In the genomic region with DNA sequence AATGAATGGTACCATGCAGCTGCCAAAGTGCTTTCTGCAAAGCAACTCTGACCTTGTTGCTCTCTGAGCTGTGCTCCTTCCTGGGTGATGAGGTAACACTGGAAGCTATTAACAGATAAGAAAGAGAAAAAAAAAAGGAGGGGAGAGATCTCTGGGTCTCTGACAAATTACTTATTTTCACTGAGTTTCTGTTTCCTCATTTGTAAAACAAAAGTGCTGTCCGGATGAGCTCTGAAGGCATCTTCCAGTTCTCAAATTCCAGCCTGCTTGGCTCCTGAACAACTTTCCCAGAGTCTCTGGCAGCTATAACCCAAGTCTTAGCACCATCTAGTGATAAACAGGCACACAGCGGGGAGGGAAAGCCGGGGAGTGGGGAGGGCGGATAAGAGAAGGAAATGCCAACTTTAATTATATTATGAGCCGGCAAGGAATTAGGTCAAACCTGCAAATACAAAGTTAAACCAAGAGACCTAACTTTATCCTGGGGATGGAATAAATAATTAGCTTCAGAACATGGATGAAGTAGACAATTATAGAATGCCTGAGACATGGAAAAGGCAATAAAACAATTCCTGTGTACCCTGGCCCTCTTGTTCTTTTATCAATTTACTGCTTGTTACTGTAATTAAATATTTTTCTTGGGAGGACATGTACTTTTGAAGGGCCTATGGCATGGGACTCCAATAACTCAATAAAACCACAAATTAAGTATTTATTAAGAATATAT, we compare ENCODE assay signal across 9 cellular contexts.
DNase-seq lines count a peak whose midpoint lies in the region; ATAC-seq, FAIRE-seq and TF ChIP-seq lines count a peak whose summit lies in the region.
"Had no signal": no experiment of that assay in that cellular context is flagged by ENCODE, and none has a peak within 500 bp of the region (broad histone marks: within the 10 kb centered on the region; RNA-seq: fewer than 3 reads in every experiment).

No MANE protein-coding gene starts in this region.

- H3K9me3 Mint-ChIP-seq in GM23338: no peaks in the 10 kb centered on the region
- H3K9me3 Mint-ChIP-seq: central memory CD8-positive, alpha-beta T cell had no signal

- no peaks in the 10 kb centered on the region for H4K20me1 ChIP-seq in GM23338 (replicated peaks; ENCODE audit: insufficient read depth)

- peaks cover 21% of the 10 kb centered on the region for H3K4me1 ChIP-seq in ACC112 (ENCODE audit: control insufficient read depth, insufficient read depth, low read length, unreplicated experiment)
- H3K4me1 ChIP-seq in GM23338 (ENCODE audit: insufficient read depth): peaks cover 30% of the 10 kb centered on the region
- H3K4me1 ChIP-seq in Peyer's patch: peaks cover 0 to 4% (median 0%) of the 10 kb centered on the region in 4 donors
- peaks cover 12% of the 10 kb centered on the region for H3K4me1 ChIP-seq in mesenchymal stem cell (ENCODE audit: control insufficient read depth, insufficient read depth, low read depth, low read length)

- TF ChIP-seq CTCF in GM23338 (conservative IDR thresholded peaks at IDR 0.05; ENCODE audit: low read depth in 2 of 2) (peak; percentile 55 to 83), Peyer's patch (IDR thresholded peaks at IDR 0.05) (peak in 5 of 6 experiments; percentile 3 to 71 (median 58))

- H2BK12ac ChIP-seq in mesenchymal stem cell (ENCODE audit: low read length in 2 of 2): no peak overlapping the region

- 0% methylated on average over 1 of the region's 5 CpGs for WGBS in mesenchymal stem cell

- H3K79me2 ChIP-seq in ACC112 (ENCODE audit: control insufficient read depth, insufficient read depth, low read length, unreplicated experiment) (no peaks in the 10 kb centered on the region), GM23338 (replicated peaks; ENCODE audit: insufficient read depth) (no peaks in the 10 kb centered on the region)

- no peaks in the 10 kb centered on the region for H3K36me3 ChIP-seq in ACC112 (ENCODE audit: insufficient read depth, low read length)
- no peaks in the 10 kb centered on the region for H3K36me3 ChIP-seq in GM23338 (ENCODE audit: insufficient read depth)
- H3K36me3 ChIP-seq in Peyer's patch: no peaks in the 10 kb centered on the region
- no peaks in the 10 kb centered on the region for H3K36me3 ChIP-seq in mesenchymal stem cell (ENCODE audit: control insufficient read depth in 1 of 2, insufficient read depth in 2 of 2, low read depth in 1 of 2, low read length in 2 of 2)

- H2BK15ac ChIP-seq in mesenchymal stem cell (ENCODE audit: low read depth, poor library complexity, severe bottlenecking): no peak overlapping the region

- H3K4me2 ChIP-seq in GM23338: peak overlapping the region; percentile 47
- no peak overlapping the region for H3K4me2 ChIP-seq in mesenchymal stem cell (ENCODE audit: low read length, poor library complexity, severe bottlenecking)

- peak overlapping the region; percentile 28; the same call in 1 of the 2 replicates for H3K4me3 ChIP-seq in ACC112 (ENCODE audit: low read depth, low read length)
- H3K4me3 ChIP-seq in GM23338: no peak overlapping the region
- no peak overlapping the region for H3K4me3 ChIP-seq in Peyer's patch
- no peak overlapping the region for H3K4me3 ChIP-seq in mesenchymal stem cell (ENCODE audit: insufficient read depth in 1 of 2, low read depth in 1 of 2, low read length in 2 of 2)

- H3K18ac ChIP-seq in mesenchymal stem cell (ENCODE audit: low read depth in 1 of 2, low read length in 2 of 2): no peak overlapping the region

- H3K27me3 ChIP-seq in ACC112 (ENCODE audit: insufficient read depth, low read length) (no peaks in the 10 kb centered on the region), GM23338 (ENCODE audit: insufficient read depth) (no peaks in the 10 kb centered on the region), Peyer's patch (no peaks in the 10 kb centered on the region), mesenchymal stem cell (ENCODE audit: control insufficient read depth in 1 of 2, insufficient read depth in 1 of 2, low read length in 2 of 2) (peaks cover 0 to 10% of the 10 kb centered on the region in 2 experiments)

- H3K79me1 ChIP-seq in mesenchymal stem cell (replicated peaks; ENCODE audit: low read length, poor library complexity, severe bottlenecking): no peaks in the 10 kb centered on the region

- H3K4ac ChIP-seq in mesenchymal stem cell (ENCODE audit: low read depth in 1 of 2, low read length in 2 of 2): no peak overlapping the region

- no peak for TF ChIP-seq POLR2A in Peyer's patch (IDR thresholded peaks at IDR 0.05)

- H4K91ac ChIP-seq in mesenchymal stem cell (ENCODE audit: low read length): no peak overlapping the region

- H3K4me3 Mint-ChIP-seq in GM23338: peak overlapping the region; percentile 30; the same call in 2 of the 3 replicates
- H3K4me3 Mint-ChIP-seq: central memory CD8-positive, alpha-beta T cell had no signal

- no peaks in the 10 kb centered on the region for H3F3A ChIP-seq in GM23338 (replicated peaks; ENCODE audit: low read depth)

- peak overlapping the region; percentile 53 for H2BK5ac ChIP-seq in mesenchymal stem cell (ENCODE audit: low read depth, low read length, poor library complexity, severe bottlenecking)

- no peaks in the 10 kb centered on the region for H3K36me3 Mint-ChIP-seq in GM23338 (ENCODE audit: low read depth)

- H3K27ac ChIP-seq in ACC112 (ENCODE audit: low read depth, low read length): 0 out of 2 replicates have a peak overlapping the region, but pooled peaks have one; percentile 14
- H3K27ac ChIP-seq in GM23338 (ENCODE audit: low read depth): peak overlapping the region; percentile 61
- peak overlapping the region in 2 of 4 donors; percentile 27 to 54 for H3K27ac ChIP-seq in Peyer's patch
- H3K27ac ChIP-seq in mesenchymal stem cell (ENCODE audit: low read length, poor library complexity, severe bottlenecking): peak overlapping the region; percentile 80

- H3K27ac Mint-ChIP-seq in GM23338: peak overlapping the region; percentile 61

- ATAC-seq in GM23338 (peak; percentile 88), GM18861 (IDR thresholded peaks at IDR 0.05; ENCODE audit: unreplicated experiment) (no peak), GM21360 (IDR thresholded peaks at IDR 0.05; ENCODE audit: unreplicated experiment) (no peak), HG03135 (IDR thresholded peaks at IDR 0.05; ENCODE audit: unreplicated experiment) (no peak)

- no peak overlapping the region for H4K8ac ChIP-seq in mesenchymal stem cell (ENCODE audit: low read length)

- H2AFZ ChIP-seq in ACC112 (ENCODE audit: low read length, unreplicated experiment) (peak overlapping the region; percentile 67), GM23338 (no peak overlapping the region), mesenchymal stem cell (ENCODE audit: low read depth, low read length) (no peak overlapping the region)

- H3K9me2 ChIP-seq in GM23338 (ENCODE audit: insufficient read depth): no peaks in the 10 kb centered on the region

- peak overlapping the region; percentile 41 for H3K9ac ChIP-seq in mesenchymal stem cell (ENCODE audit: low read length)

- no peak overlapping the region for H2BK120ac ChIP-seq in mesenchymal stem cell (ENCODE audit: low read depth, low read length)

- DNase-seq in GM23338 (ENCODE audit: low spot score) (peak; percentile 88), Peyer's patch (peak in 2 of 3 donors; percentile 56 to 77), mesenchymal stem cell (peak; percentile 79)

- H2AK5ac ChIP-seq in mesenchymal stem cell (ENCODE audit: low read length, severe bottlenecking): no peak overlapping the region

- no peak overlapping the region for H3K23ac ChIP-seq in mesenchymal stem cell (ENCODE audit: low read length in 2 of 2)

- no peak overlapping the region for H3K14ac ChIP-seq in mesenchymal stem cell (ENCODE audit: low read length in 2 of 2)

- FAIRE-seq in endometrium (lab: Jason Lieb, UNC): peak; percentile 35

- peaks cover 4% of the 10 kb centered on the region for H3K27me3 Mint-ChIP-seq in GM23338 (ENCODE audit: insufficient read depth, low read depth, poor library complexity)

- peaks cover 29% of the 10 kb centered on the region for H3K4me1 Mint-ChIP-seq in GM23338
- H3K4me1 Mint-ChIP-seq: central memory CD8-positive, alpha-beta T cell had no signal

- H3K9me3 ChIP-seq in Peyer's patch (no peaks in the 10 kb centered on the region), mesenchymal stem cell (ENCODE audit: control insufficient read depth, low read length) (no peaks in the 10 kb centered on the region)

TF ChIP-seq in GM23338, 12 proteins besides CTCF, POLR2A, EP300 and RAD21 (continues in another document):
- TF ChIP-seq NANOG (IDR thresholded peaks at IDR 0.05; ENCODE audit: borderline replicate concordance): 0 out of 2 replicates have a peak, but pooled peaks have one; percentile 12
